In genomic region chr2:134745023-134745422, GRCh38 we compare ENCODE assay signal across 23 cellular contexts. TPM values are rescaled to one million over a fixed set of nuclear protein-coding genes. Genes with fewer than 3 reads are reported as not detected.
DNase-seq lines count a peak whose midpoint lies in the region; ATAC-seq and TF ChIP-seq lines count a peak whose summit lies in the region.
"Had no signal": no experiment of that assay in that cellular context is flagged by ENCODE, and none has a peak within 500 bp of the region (broad histone marks: within the 10 kb centered on the region; RNA-seq: fewer than 3 reads in every experiment).

No MANE protein-coding gene starts in this region.

- H3K4me1 Mint-ChIP-seq in immature natural killer cell = peaks cover 14 to 15% of the 10 kb centered on the region in 2 donors
- peaks cover 8% of the 10 kb centered on the region for H3K4me1 Mint-ChIP-seq in activated CD8-positive, alpha-beta T cell treated with anti-CD3 and anti-CD28 coated beads for 36 hours (ENCODE audit: low read depth)
- H3K4me1 Mint-ChIP-seq: mesothelial cell of epicardium had no signal

- CTCF ChIA-PET in activated CD8-positive, alpha-beta T cell treated with anti-CD3 and anti-CD28 coated beads for 36 hours (lab: Charles Lee) = interaction anchor here (0.7 kb wide), 1 partner anchor 694 kb away, joined by 3 read pairs; no protein-coding TSS in a partner anchor

- intact Hi-C loops in activated CD8-positive, alpha-beta T cell treated with anti-CD3 and anti-CD28 coated beads for 36 hours (cut with micrococcal nuclease) = no loop called here

- POLR2A ChIA-PET in activated CD8-positive, alpha-beta T cell treated with anti-CD3 and anti-CD28 coated beads for 36 hours (lab: Charles Lee) = no interaction called here

- ATAC-seq in HG02885 (IDR thresholded peaks at IDR 0.05; ENCODE audit: poor library complexity, unreplicated experiment) = peak; percentile 56
- ATAC-seq in activated CD8-positive, alpha-beta T cell treated with anti-CD3 and anti-CD28 coated beads for 36 hours = no peak
- ATAC-seq: naive thymus-derived CD8-positive, alpha-beta T cell had no signal

- no peak overlapping the region for H3K27ac Mint-ChIP-seq in immature natural killer cell
- H3K27ac Mint-ChIP-seq in activated CD8-positive, alpha-beta T cell treated with anti-CD3 and anti-CD28 coated beads for 36 hours = no peak overlapping the region
- H3K27ac Mint-ChIP-seq: activated CD4-positive, alpha-beta memory T cell treated with anti-CD3 and anti-CD28 coated beads, Interleukin-2, amount 10 ng/mL, durations not matched to agents 7 days and 5 days; mesothelial cell of epicardium had no signal

- H3K36me3 Mint-ChIP-seq in immature natural killer cell = no peaks in the 10 kb centered on the region
- H3K36me3 Mint-ChIP-seq in activated CD8-positive, alpha-beta T cell treated with anti-CD3 and anti-CD28 coated beads for 36 hours (ENCODE audit: low read depth) = no peaks in the 10 kb centered on the region
- H3K36me3 Mint-ChIP-seq: mesothelial cell of epicardium; naive thymus-derived CD8-positive, alpha-beta T cell had no signal

- no peaks in the 10 kb centered on the region for H3K9me3 Mint-ChIP-seq in immature natural killer cell
- H3K9me3 Mint-ChIP-seq in activated CD8-positive, alpha-beta T cell treated with anti-CD3 and anti-CD28 coated beads for 36 hours = no peaks in the 10 kb centered on the region
- H3K9me3 Mint-ChIP-seq: activated CD4-positive, alpha-beta memory T cell treated with anti-CD3 and anti-CD28 coated beads, Interleukin-2, amount 10 ng/mL, durations not matched to agents 7 days and 5 days; mesothelial cell of epicardium had no signal

- no peak for TF ChIP-seq CTCF in activated CD8-positive, alpha-beta T cell treated with anti-CD3 and anti-CD28 coated beads for 36 hours (IDR thresholded peaks at IDR 0.05)

- DNase-seq in CMK (ENCODE audit: low read depth) (peak; percentile 36), RPMI7951 (ENCODE audit: low read depth) (peak; percentile 25), immature natural killer cell (no peak), NCI-H187 treated with DMSO at 0.1 percent for 48 hours (lab: John Stamatoyannopoulos, UW) (no peak), SHP77 (lab: John Stamatoyannopoulos, UW) (no peak)
- DNase-seq in activated naive CD4-positive, alpha-beta T cell (lab: John Stamatoyannopoulos, UW) = no peak
- DNase-seq in activated CD8-positive, alpha-beta T cell treated with anti-CD3 and anti-CD28 coated beads for 36 hours = no peak
- DNase-seq: ACHN; activated CD4-positive, alpha-beta memory T cell treated with anti-CD3 and anti-CD28 coated beads, Interleukin-2, amount 10 ng/mL, durations not matched to agents 7 days and 5 days; activated gamma-delta T cell treated with Interleukin-2 at 50 U/mL for 16 hours; amniotic stem cell; C1 segment of cervical spinal cord; colonic mucosa; hypothalamus; left ventricle myocardium inferior; naive thymus-derived CD8-positive, alpha-beta T cell; NCI-H1436 treated with DMSO at 0.1 percent for 48 hours; NCI-H510A treated with DMSO at 0.1 percent for 48 hours; NK-92 treated with Interleukin-12 subunit alpha and Interleukin-12 subunit beta, amount 100 ng/mL, for 24 hours; SK-N-SH; stimulated activated CD4-positive, alpha-beta T cell treated with anti-CD3 and anti-CD28 coated beads, Interleukin-1b, Interleukin-23, amount 100 ng/mL, for 48 hours had no signal

- peaks cover 3 to 13% (median 6%) of the 10 kb centered on the region in 3 donors for H3K27me3 Mint-ChIP-seq in immature natural killer cell (ENCODE audit: low read depth in 3 of 3)
- H3K27me3 Mint-ChIP-seq in activated CD8-positive, alpha-beta T cell treated with anti-CD3 and anti-CD28 coated beads for 36 hours = peaks cover 25% of the 10 kb centered on the region

- H3K4me3 Mint-ChIP-seq in immature natural killer cell = peak overlapping the region in 3 of 5 donors; percentile 14 to 65 (median 29)
- no peak overlapping the region for H3K4me3 Mint-ChIP-seq in activated CD8-positive, alpha-beta T cell treated with anti-CD3 and anti-CD28 coated beads for 36 hours
- H3K4me3 Mint-ChIP-seq: activated CD4-positive, alpha-beta memory T cell treated with anti-CD3 and anti-CD28 coated beads, Interleukin-2, amount 10 ng/mL, durations not matched to agents 7 days and 5 days; mesothelial cell of epicardium; naive thymus-derived CD8-positive, alpha-beta T cell had no signal

RNA-seq across cellular contexts. Expression of gene TMEM163, which starts 26.2 kb away (rescaled TPM):
- total RNA-seq in RPMI7951 (2014; rRNA removed; shearing (Covaris generic)) = 10.3 and 10.7 TPM in 2 replicates
- 1 to 10 TPM; 1.1 to 5.2 (median 2.8) TPM for polyA plus RNA-seq in immature natural killer cell
- total RNA-seq in activated CD8-positive, alpha-beta T cell treated with anti-CD3 and anti-CD28 coated beads for 36 hours = not detected
- total RNA-seq: naive thymus-derived CD8-positive, alpha-beta T cell had no signal
- polyA plus RNA-seq: SK-N-SH had no signal

Comparison
In these comparisons a context has a peak if more than half of its experiments do, and no peak if none do; other contexts are left out.
1. DNase-seq: peak in CMK (single experiment) and RPMI7951 (single experiment); none in immature natural killer cell (0 of 3), NCI-H187 treated with DMSO at 0.1 percent for 48 hours (single experiment), activated naive CD4-positive, alpha-beta T cell (0 of 4), activated CD8-positive, alpha-beta T cell treated with anti-CD3 and anti-CD28 coated beads for 36 hours (single experiment) and SHP77 (0 of 2).
2. RNA of gene TMEM163, which starts 26.2 kb away (total RNA-seq): 10.3 to 10.7 TPM in RPMI7951; not detected in activated CD8-positive, alpha-beta T cell treated with anti-CD3 and anti-CD28 coated beads for 36 hours; every median in the first group is over 10 times any median in the second.